ENCODE assay signal across 24 cellular contexts in genomic region chr11:43931717-43932039, GRCh38. TPM values are rescaled to one million over a fixed set of nuclear protein-coding genes. Genes with fewer than 3 reads are reported as not detected.
A peak's percentile ranks its signal among the peaks of the same experiment; 100 is the strongest.
DNase-seq lines count a peak whose midpoint lies in the region; ATAC-seq and TF ChIP-seq lines count a peak whose summit lies in the region.
"Had no signal": no experiment of that assay in that cellular context is flagged by ENCODE, and none has a peak within 500 bp of the region (broad histone marks: within the 10 kb centered on the region; RNA-seq: fewer than 3 reads in every experiment).

No MANE protein-coding gene starts in this region.

- DNase-seq in NCI-H82 (lab: John Stamatoyannopoulos, UW), result peak; percentile 19
- DNase-seq in NCI-H82 treated with DMSO at 0.1 percent for 48 hours (lab: John Stamatoyannopoulos, UW; ENCODE audit: unreplicated experiment), result no peak
- DNase-seq in SJSA1 (ENCODE audit: low read depth in 1 of 2, low spot score in 2 of 2), result peak in 1 of 2 experiments; percentile 63
- DNase-seq in iPS-NIHi7 (ENCODE audit: extremely low spot score), result peak; percentile 53
- no peak for DNase-seq in uterus
- DNase-seq in DMS114 treated with DMSO at 0.1 percent for 48 hours (lab: John Stamatoyannopoulos, UW; ENCODE audit: unreplicated experiment), result no peak
- DNase-seq in activated CD4-positive, alpha-beta T cell treated with anti-CD3 and anti-CD28 coated beads, Interleukin-2, amount 50 U/mL, for 1 hour, result no peak
- DNase-seq: activated CD4-positive, alpha-beta T cell treated with anti-CD3 and anti-CD28 coated beads, Interleukin-2, amount 50 U/mL, for 4 hours; activated gamma-delta T cell treated with Interleukin-2 at 50 U/mL for 16 hours; cortex of kidney; DMS53; GF-D8; NCI-H1092; NCI-H2081 treated with DMSO at 0.1 percent for 48 hours; NCI-H524 treated with DMSO at 0.1 percent for 48 hours; OCI-M1; Right ventricle myocardium superior; spleen; stimulated activated CD4-positive, alpha-beta T cell treated with anti-CD3 and anti-CD28 coated beads, Interleukin-4, amount 100 ng/mL, for 24 hours; stimulated activated naive CD8-positive, alpha-beta T cell treated with anti-CD3 and anti-CD28 coated beads, Interleukin-15, amount 100 ng/mL, for 72 hours; T-cell; trophoblast cell had no signal

- peak in 3 of 4 experiments; percentile 12 to 34 (median 23) for TF ChIP-seq CTCF in uterus (IDR thresholded peaks at IDR 0.05)

- intact Hi-C loops in uterus (cut with DNase I; ENCODE audit: low total_unique reads), result no loop called here

- peaks cover 96% of the 10 kb centered on the region for H3K4me1 ChIP-seq in SJSA1 (replicated peaks)
- no peaks in the 10 kb centered on the region for H3K4me1 ChIP-seq in uterus

- H3K36me3 ChIP-seq in SJSA1 (no peaks in the 10 kb centered on the region), uterus (no peaks in the 10 kb centered on the region)
- H3K36me3 ChIP-seq: spleen had no signal

- ATAC-seq in GM18861 (IDR thresholded peaks at IDR 0.05; ENCODE audit: unreplicated experiment), result no peak
- ATAC-seq: GM12878; stimulated activated naive CD8-positive, alpha-beta T cell treated with anti-CD3 and anti-CD28 coated beads, Interleukin-15, amount 100 ng/mL, for 72 hours had no signal

- no peak for TF ChIP-seq POLR2A in uterus (IDR thresholded peaks at IDR 0.05)

- H3K27me3 ChIP-seq in SJSA1 (replicated peaks) (no peaks in the 10 kb centered on the region), uterus (no peaks in the 10 kb centered on the region)

- H3K27ac ChIP-seq in SJSA1 (peak overlapping the region; percentile 95), uterus (no peak overlapping the region)
- H3K27ac ChIP-seq: spleen had no signal

- H3K9me3 ChIP-seq in SJSA1 (replicated peaks) (no peaks in the 10 kb centered on the region), uterus (no peaks in the 10 kb centered on the region)
- H3K9me3 ChIP-seq: spleen had no signal

- H3K4me3 ChIP-seq in SJSA1, result no peak overlapping the region
- no peak overlapping the region for H3K4me3 ChIP-seq in uterus
- H3K4me3 ChIP-seq: GM12878, spleen had no signal

RNA-seq across cellular contexts. Expression of gene C11orf96, which starts 10.8 kb away (rescaled TPM):
- 345 and 479 TPM in 2 replicates for total RNA-seq in SJSA1 (2014; rRNA removed; shearing (Covaris generic))
- 100 to 1,000 TPM in 3 of 4 donors, 10 to 100 TPM in 1; 38.2 to 331 (median 230) TPM for total RNA-seq in uterus

RNA-seq across cellular contexts. Expression of gene ALKBH3, which starts 51.0 kb away (rescaled TPM):
- total RNA-seq in SJSA1 (2014; rRNA removed; shearing (Covaris generic)), result 78.0 and 127 TPM in 2 replicates
- total RNA-seq in uterus, result 10 to 100 TPM; 39.6 to 75.3 (median 55.7) TPM

Comparison
In these comparisons a context has a peak if more than half of its experiments do, and no peak if none do; other contexts are left out.
1. DNase-seq: peak in NCI-H82 (single experiment) and iPS-NIHi7 (single experiment); none in NCI-H82 treated with DMSO at 0.1 percent for 48 hours (single experiment), uterus (0 of 2), DMS114 treated with DMSO at 0.1 percent for 48 hours (single experiment) and activated CD4-positive, alpha-beta T cell treated with anti-CD3 and anti-CD28 coated beads, Interleukin-2, amount 50 U/mL, for 1 hour (single experiment).